Comparison of ENCODE assay signal across 12 cellular contexts in genomic region chr1:228107636-228108035, GRCh38. TPM values are rescaled to one million over a fixed set of nuclear protein-coding genes. Genes with fewer than 3 reads are reported as not detected.
DNase-seq lines count a peak whose midpoint lies in the region; ATAC-seq and TF ChIP-seq lines count a peak whose summit lies in the region.
"Had no signal": no experiment of that assay in that cellular context is flagged by ENCODE, and none has a peak within 500 bp of the region (broad histone marks: within the 10 kb centered on the region; RNA-seq: fewer than 3 reads in every experiment).

No MANE protein-coding gene starts in this region.

- H3K9me3 ChIP-seq in BLaER1 (no peaks in the 10 kb centered on the region), lower lobe of right lung (no peaks in the 10 kb centered on the region)
- H3K9me3 ChIP-seq: upper lobe of right lung had no signal

- peaks cover 34% of the 10 kb centered on the region for H3K4me1 ChIP-seq in BLaER1
- peaks cover 31% of the 10 kb centered on the region for H3K4me1 ChIP-seq in lower lobe of right lung

- peak overlapping the region; percentile 89 for H3K4me3 Mint-ChIP-seq in activated CD4-positive, alpha-beta memory T cell treated with anti-CD3 and anti-CD28 coated beads for 36 hours

- H3K4me1 Mint-ChIP-seq in activated CD4-positive, alpha-beta memory T cell treated with anti-CD3 and anti-CD28 coated beads for 36 hours (ENCODE audit: low read depth) = peaks cover 35% of the 10 kb centered on the region

- no peak for TF ChIP-seq CTCF in GM12864 (IDR thresholded peaks at IDR 0.05; ENCODE audit: low read depth, low read length, missing control alignments)
- no peak for TF ChIP-seq CTCF in lower lobe of right lung (IDR thresholded peaks at IDR 0.05)

- H3K4me3 ChIP-seq in BLaER1 (0 out of 2 replicates have a peak overlapping the region, but pooled peaks have one; percentile 87), GM12864 (ENCODE audit: low read depth, low read length) (peak overlapping the region; percentile 90; the same call in 1 of the 2 replicates), lower lobe of right lung (no peak overlapping the region)

- no peaks in the 10 kb centered on the region for H3K27me3 Mint-ChIP-seq in activated CD4-positive, alpha-beta memory T cell treated with anti-CD3 and anti-CD28 coated beads for 36 hours

- H3K36me3 ChIP-seq in BLaER1 (peaks cover 33% of the 10 kb centered on the region), lower lobe of right lung (peaks cover 23% of the 10 kb centered on the region)

- peak overlapping the region; percentile 85 for H3K4me2 ChIP-seq in BLaER1

- H3K27ac ChIP-seq in BLaER1 (no peak overlapping the region), lower lobe of right lung (no peak overlapping the region)
- H3K27ac ChIP-seq: PC-9 had no signal

- ATAC-seq in lower lobe of right lung (no peak), GM18873 (IDR thresholded peaks at IDR 0.05; ENCODE audit: low FRiP score, unreplicated experiment) (no peak), GM19023 (IDR thresholded peaks at IDR 0.05; ENCODE audit: unreplicated experiment) (no peak)
- ATAC-seq: upper lobe of right lung had no signal

- H3K36me3 Mint-ChIP-seq in activated CD4-positive, alpha-beta memory T cell treated with anti-CD3 and anti-CD28 coated beads for 36 hours = peaks cover 13% of the 10 kb centered on the region

- H3K9ac ChIP-seq in BLaER1 = peak overlapping the region; percentile 87; the same call in 1 of the 2 replicates

- no peaks in the 10 kb centered on the region for H3K9me3 Mint-ChIP-seq in activated CD4-positive, alpha-beta memory T cell treated with anti-CD3 and anti-CD28 coated beads for 36 hours

- peaks cover 15% of the 10 kb centered on the region; the same call in 1 of the 2 replicates for H4K20me1 ChIP-seq in BLaER1

- H3K27me3 ChIP-seq in BLaER1 (no peaks in the 10 kb centered on the region), lower lobe of right lung (ENCODE audit: low read depth) (no peaks in the 10 kb centered on the region)
- H3K27me3 ChIP-seq: upper lobe of right lung had no signal

- intact Hi-C loops in activated CD4-positive, alpha-beta memory T cell treated with anti-CD3 and anti-CD28 coated beads for 36 hours (cut with micrococcal nuclease) = no loop called here
- intact Hi-C loops in lower lobe of right lung (cut with DNase I) = no loop called here

- no peak overlapping the region for H3K27ac Mint-ChIP-seq in activated CD4-positive, alpha-beta memory T cell treated with anti-CD3 and anti-CD28 coated beads for 36 hours

- DNase-seq in GM12864 (ENCODE audit: low read depth) (no peak), lower lobe of right lung (peak; percentile 45)
- DNase-seq in activated CD4-positive, alpha-beta memory T cell treated with anti-CD3 and anti-CD28 coated beads for 36 hours = no peak
- DNase-seq in stimulated activated CD4-positive, alpha-beta T cell treated with anti-CD3 and anti-CD28 coated beads, Interleukin-12 subunit alpha, Interleukin-12 subunit beta, amount 100 ng/mL, for 4 hours = no peak
- DNase-seq in activated CD4-positive, CD25-positive, alpha-beta regulatory T cell treated with anti-CD3 and anti-CD28 coated beads, Interleukin-2, amount 50 U/mL, for 72 hours = no peak
- DNase-seq: effector CD4-positive, alpha-beta T cell; NCI-H2081 treated with DMSO at 0.1 percent for 48 hours; PC-9; upper lobe of right lung had no signal

- POLR2A ChIA-PET in activated CD4-positive, alpha-beta memory T cell treated with anti-CD3 and anti-CD28 coated beads for 36 hours (lab: Charles Lee) = interaction anchor here (1.1 kb wide), 1 partner anchor 33 kb away, joined by 4 read pairs; the partner anchor contains the start of gene GUK1

- CTCF ChIA-PET in activated CD4-positive, alpha-beta memory T cell treated with anti-CD3 and anti-CD28 coated beads for 36 hours (lab: Charles Lee) = interaction anchor here (1.4 kb wide), 1 partner anchor 108 kb away, joined by 3 read pairs; no protein-coding TSS in a partner anchor

RNA-seq across cellular contexts. Expression of gene MRPL55, which starts 1.5 kb away (rescaled TPM):
- 10 to 100 TPM; 51.1 to 52.7 TPM for total RNA-seq in activated CD4-positive, alpha-beta memory T cell treated with anti-CD3 and anti-CD28 coated beads for 36 hours
- 43.6 TPM for total RNA-seq in lower lobe of right lung

RNA-seq across cellular contexts. Expression of gene C1orf35, which starts 4.5 kb away (rescaled TPM):
- total RNA-seq in activated CD4-positive, alpha-beta memory T cell treated with anti-CD3 and anti-CD28 coated beads for 36 hours = 10 to 100 TPM; 21.9 to 22.1 TPM
- 12.4 TPM for total RNA-seq in lower lobe of right lung

RNA-seq across cellular contexts. Expression of gene ARF1, which starts 25.1 kb away (rescaled TPM):
- 100 to 1,000 TPM; 346 to 355 TPM for total RNA-seq in activated CD4-positive, alpha-beta memory T cell treated with anti-CD3 and anti-CD28 coated beads for 36 hours
- total RNA-seq in lower lobe of right lung = 368 TPM

RNA-seq across cellular contexts. Expression of gene GUK1, which starts 32.4 kb away (rescaled TPM):
- 100 to 1,000 TPM; 229 to 239 TPM for total RNA-seq in activated CD4-positive, alpha-beta memory T cell treated with anti-CD3 and anti-CD28 coated beads for 36 hours
- total RNA-seq in lower lobe of right lung = 192 TPM

RNA-seq across cellular contexts. Expression of gene GJC2, which starts 42.1 kb away (rescaled TPM):
- under 1 TPM; 0.41 to 0.57 TPM for total RNA-seq in activated CD4-positive, alpha-beta memory T cell treated with anti-CD3 and anti-CD28 coated beads for 36 hours
- total RNA-seq in lower lobe of right lung = 6.0 TPM
